Comparison of ENCODE assay signal across 19 cellular contexts in the genomic region with DNA sequence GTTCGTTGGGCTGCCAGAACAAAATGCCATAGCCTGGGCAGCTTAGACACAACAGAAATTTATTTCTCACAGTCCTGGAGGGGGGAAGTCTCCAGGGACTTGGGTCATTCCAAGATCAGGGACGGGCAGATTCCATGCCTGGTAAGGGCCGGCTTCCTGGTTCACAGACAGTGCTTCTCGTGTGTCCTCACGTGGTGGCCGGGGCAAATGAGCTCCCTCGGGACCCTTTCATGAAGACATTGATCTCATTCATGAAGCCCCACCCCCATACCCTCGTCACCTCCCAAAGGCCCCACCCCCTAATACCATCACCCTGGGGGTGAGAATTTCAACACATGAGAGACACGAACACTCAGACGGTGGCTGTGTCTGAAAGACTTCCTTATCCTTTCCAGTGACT. TPM values are rescaled to one million over a fixed set of nuclear protein-coding genes. Genes with fewer than 3 reads are reported as not detected.
DNase-seq lines count a peak whose midpoint lies in the region; ATAC-seq and TF ChIP-seq lines count a peak whose summit lies in the region.
"Had no signal": no experiment of that assay in that cellular context is flagged by ENCODE, and none has a peak within 500 bp of the region (broad histone marks: within the 10 kb centered on the region; RNA-seq: fewer than 3 reads in every experiment).

No MANE protein-coding gene starts in this region.

- H3K4me2 ChIP-seq in BLaER1, result peak overlapping the region; percentile 53

- H3K27me3 ChIP-seq in BLaER1 (no peaks in the 10 kb centered on the region), body of pancreas (no peaks in the 10 kb centered on the region)
- H3K27me3 ChIP-seq: gastrocnemius medialis, ovary had no signal

- no peak overlapping the region for H3K9ac ChIP-seq in BLaER1

- H3K4me1 ChIP-seq in BLaER1 (peaks cover 61% of the 10 kb centered on the region), body of pancreas (no peaks in the 10 kb centered on the region)
- H3K4me1 ChIP-seq: gastrocnemius medialis had no signal

- H3K27ac ChIP-seq in BLaER1 (no peak overlapping the region), body of pancreas (no peak overlapping the region)
- H3K27ac ChIP-seq: gastrocnemius medialis, ovary had no signal

- 39 to 59% methylated on average over 6 to 10 of the region's 10 CpGs for WGBS in body of pancreas, 2 donors

- H3K36me3 ChIP-seq in BLaER1, result peaks cover 43% of the 10 kb centered on the region
- no peaks in the 10 kb centered on the region for H3K36me3 ChIP-seq in body of pancreas (replicated peaks in 1 of 2; ENCODE audit: insufficient read depth in 1 of 2, low read depth in 2 of 2)
- H3K36me3 ChIP-seq: gastrocnemius medialis, ovary had no signal

- peaks cover 18% of the 10 kb centered on the region for H4K20me1 ChIP-seq in BLaER1

- DNase-seq in NB4 (ENCODE audit: low read depth) (peak; percentile 55), body of pancreas (no peak), left kidney (ENCODE audit: low read depth, low spot score) (peak; percentile 26), ureter (ENCODE audit: low spot score) (no peak), SHP77 (lab: John Stamatoyannopoulos, UW) (no peak), SKM-1 treated with dmso at 0.1 percent for 144 hours (lab: John Stamatoyannopoulos, UW; ENCODE audit: unreplicated experiment) (no peak)
- DNase-seq: activated CD4-positive, alpha-beta memory T cell treated with anti-CD3 and anti-CD28 coated beads for 36 hours; activated effector memory CD4-positive, alpha-beta T cell treated with anti-CD3 and anti-CD28 coated beads, Interleukin-2, amount 50 U/mL, for 16 hours; CD8-positive, alpha-beta memory T cell; gastrocnemius medialis; H7; naive B cell; NCI-H524 treated with DMSO at 0.1 percent for 48 hours; ovary; stimulated activated CD8-positive, alpha-beta memory T cell treated with anti-CD3 and anti-CD28 coated beads, Interleukin-4, amount 100 ng/mL, for 48 hours had no signal

- ATAC-seq in body of pancreas, result peak; percentile 31
- no peak for ATAC-seq in GM18498 (IDR thresholded peaks at IDR 0.05; ENCODE audit: unreplicated experiment)
- ATAC-seq: gastrocnemius medialis, right cardiac atrium, Right ventricle myocardium inferior had no signal

- intact Hi-C loops in body of pancreas (cut with DNase I), result no loop called here

- H3K9me3 ChIP-seq in BLaER1, result no peaks in the 10 kb centered on the region
- H3K9me3 ChIP-seq in body of pancreas, result no peaks in the 10 kb centered on the region
- H3K9me3 ChIP-seq: gastrocnemius medialis, ovary had no signal

- TF ChIP-seq POLR2A in NB4 (IDR thresholded peaks at IDR 0.05; ENCODE audit: extremely low read depth, insufficient read length), result no peak
- TF ChIP-seq POLR2A in body of pancreas (IDR thresholded peaks at IDR 0.05), result no peak

- H3K4me3 ChIP-seq in BLaER1 (no peak overlapping the region), NB4 (ENCODE audit: low read depth, low read length) (no peak overlapping the region), body of pancreas (no peak overlapping the region)
- H3K4me3 ChIP-seq: gastrocnemius medialis, ovary had no signal

- no peak for TF ChIP-seq CTCF in NB4 (IDR thresholded peaks at IDR 0.05; ENCODE audit: low read depth, low read length)
- TF ChIP-seq CTCF in body of pancreas (IDR thresholded peaks at IDR 0.05), result no peak

RNA-seq across cellular contexts. Expression of a gene that starts 51.5 kb away (rescaled TPM):
- 10 to 100 TPM in 1 of 2 donors, 1 to 10 TPM in 1; 6.0 to 33.0 TPM for total RNA-seq in body of pancreas
- total RNA-seq in ureter, result 19.1 TPM

Comparison
In these comparisons a context has a peak if more than half of its experiments do, and no peak if none do; other contexts are left out.
1. DNase-seq: peak in NB4 (single experiment) and left kidney (single experiment); none in body of pancreas (0 of 4), ureter (single experiment), SHP77 (0 of 2) and SKM-1 treated with dmso at 0.1 percent for 144 hours (single experiment).